Comparison of ENCODE assay signal across 7 cellular contexts in the genomic region with DNA sequence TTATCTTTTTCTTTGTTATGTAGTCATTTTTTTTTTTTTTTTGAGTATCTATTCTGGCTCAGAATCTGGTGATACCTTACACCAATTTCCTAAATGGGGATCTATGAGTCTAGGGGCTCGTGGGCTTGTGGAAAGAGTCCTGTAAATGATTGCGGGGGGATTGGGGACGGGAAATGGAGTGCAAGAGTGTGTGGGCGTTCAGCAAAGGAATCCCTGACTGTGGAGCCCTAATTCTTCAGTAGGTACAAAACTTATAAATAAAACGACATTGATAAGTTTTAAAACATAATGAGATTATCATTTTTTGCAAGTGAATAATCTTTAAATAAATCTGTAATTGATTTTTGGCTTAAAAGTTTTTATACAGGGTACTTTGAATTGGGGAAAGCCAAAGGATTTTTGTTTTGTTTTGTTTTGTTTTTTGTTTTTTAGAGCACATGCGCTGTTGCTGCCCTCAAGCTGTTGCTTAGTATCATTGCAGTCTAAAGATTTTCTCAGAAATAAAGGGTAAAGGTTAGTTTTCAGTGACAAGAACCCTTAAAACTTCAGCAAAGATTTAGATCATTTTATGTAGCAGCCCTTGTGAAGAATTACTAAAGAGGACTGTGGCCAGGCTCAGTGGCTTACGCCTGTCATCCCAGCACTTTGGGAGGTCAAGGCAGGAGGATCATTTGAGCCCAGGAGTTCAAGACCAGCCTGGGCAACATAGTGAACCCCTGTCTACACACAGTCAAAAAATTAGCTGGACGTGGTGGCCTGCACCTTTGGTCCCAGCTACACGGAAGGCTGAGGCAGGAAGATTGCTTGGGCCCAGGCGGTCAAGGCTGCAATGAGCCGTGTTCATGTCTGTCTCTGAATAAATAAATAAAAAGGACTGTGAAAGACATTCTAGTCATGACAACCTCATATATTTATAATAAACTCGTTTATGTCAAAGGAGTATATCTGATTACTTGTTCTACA. TPM values are rescaled to one million over a fixed set of nuclear protein-coding genes. Genes with fewer than 3 reads are reported as not detected.
DNase-seq lines count a peak whose midpoint lies in the region; ATAC-seq and TF ChIP-seq lines count a peak whose summit lies in the region.

No MANE protein-coding gene starts in this region.

- H2AFZ ChIP-seq in PC-3 (ENCODE audit: low read length) (peak overlapping the region; percentile 93), mesenchymal stem cell (ENCODE audit: low read depth, low read length) (no peak overlapping the region)

- no peak overlapping the region for H4K91ac ChIP-seq in mesenchymal stem cell (ENCODE audit: low read length)

- no peaks in the 10 kb centered on the region for H3F3A ChIP-seq in PC-3 (ENCODE audit: low read length, unreplicated experiment)

- TF ChIP-seq CTCF in PC-3 (conservative IDR thresholded peaks at IDR 0.05; ENCODE audit: low read depth, low read length), result peak; percentile 71

- no peak overlapping the region for H4K8ac ChIP-seq in mesenchymal stem cell (ENCODE audit: low read length)

- H3K4me2 ChIP-seq in PC-3 (ENCODE audit: low read length), result peak overlapping the region; percentile 89
- peak overlapping the region; percentile 75 for H3K4me2 ChIP-seq in mesenchymal stem cell (ENCODE audit: low read length, poor library complexity, severe bottlenecking)

- no peak overlapping the region for H2BK15ac ChIP-seq in mesenchymal stem cell (ENCODE audit: low read depth, poor library complexity, severe bottlenecking)

- peaks cover 7% of the 10 kb centered on the region for H3K79me1 ChIP-seq in mesenchymal stem cell (replicated peaks; ENCODE audit: low read length, poor library complexity, severe bottlenecking)

- DNase-seq in PC-3 (peak; percentile 26), cerebellum (ENCODE audit: low spot score) (peak; percentile 47), mesenchymal stem cell (peak; percentile 51), aorta (no peak)

- H3K23ac ChIP-seq in mesenchymal stem cell (ENCODE audit: low read length in 2 of 2), result no peak overlapping the region

- H2BK12ac ChIP-seq in mesenchymal stem cell (ENCODE audit: low read length in 2 of 2), result no peak overlapping the region

- H3K9ac ChIP-seq in ES-I3 (ENCODE audit: low read depth, low read length), result peak overlapping the region; percentile 72
- peak overlapping the region; percentile 82 for H3K9ac ChIP-seq in PC-3 (ENCODE audit: low read length)
- peak overlapping the region; percentile 99 for H3K9ac ChIP-seq in mesenchymal stem cell (ENCODE audit: low read length)

- no TSS peak for BruUV-seq in PC-3 (replicated peaks; lab: Mats Ljungman, UMichigan)

- H3K79me2 ChIP-seq in PC-3 (ENCODE audit: low read length), result peaks cover 32% of the 10 kb centered on the region

- H2BK120ac ChIP-seq in mesenchymal stem cell (ENCODE audit: low read depth, low read length), result no peak overlapping the region

- no peaks in the 10 kb centered on the region for H3K4me1 ChIP-seq in ES-I3 (ENCODE audit: insufficient read depth, low read length)
- H3K4me1 ChIP-seq in PC-3 (ENCODE audit: insufficient read depth, low read length), result 0 out of 2 replicates have a peak, but pooled peaks cover 6% of the 10 kb centered on the region
- H3K4me1 ChIP-seq in mesenchymal stem cell (ENCODE audit: control insufficient read depth, insufficient read depth, low read depth, low read length), result peaks cover 5% of the 10 kb centered on the region
- peaks cover 0 to 4% of the 10 kb centered on the region in 2 donors for H3K4me1 ChIP-seq in aorta (ENCODE audit: control insufficient read depth in 1 of 2, insufficient read depth in 2 of 2, low read length in 2 of 2)

- CTCF ChIA-PET in PC-3 (lab: Charles Lee), result no interaction called here

- H4K20me1 ChIP-seq in PC-3 (ENCODE audit: low read length), result no peaks in the 10 kb centered on the region

- POLR2A ChIA-PET in PC-3 (lab: Charles Lee; ENCODE audit: unreplicated experiment), result no interaction called here

- H3K9me3 ChIP-seq in ES-I3 (ENCODE audit: control insufficient read depth, insufficient read depth, low read length), result no peaks in the 10 kb centered on the region
- H3K9me3 ChIP-seq in PC-3 (ENCODE audit: low read length), result no peaks in the 10 kb centered on the region
- H3K9me3 ChIP-seq in mesenchymal stem cell (ENCODE audit: control insufficient read depth, low read length), result no peaks in the 10 kb centered on the region
- no peaks in the 10 kb centered on the region for H3K9me3 ChIP-seq in aorta (ENCODE audit: control insufficient read depth, low read length)

- peak overlapping the region; percentile 95 for H3K4me3 ChIP-seq in PC-3 (ENCODE audit: low read length)
- H3K4me3 ChIP-seq in mesenchymal stem cell (ENCODE audit: insufficient read depth in 1 of 2, low read depth in 1 of 2, low read length in 2 of 2), result peak overlapping the region; percentile 44 to 92
- H3K4me3 ChIP-seq in aorta (ENCODE audit: low read length in 2 of 2), result peak overlapping the region; percentile 22 to 89

- intact Hi-C loops in PC-3 (cut with micrococcal nuclease), result loop anchor here (1.0 kb wide), 5 partner anchors 13 to 267 kb away; partner anchors contain the start of gene POGLUT2
- intact Hi-C loops in aorta (cut with DNase I), result loop anchor here (2.0 to 10.0 kb wide), 6 partner anchors 50 to 455 kb away; partner anchors contain the start of genes BIVM (in 1 of the 2), POGLUT2 (in 1 of the 2) and TPP2 (in 1 of the 2)

- no peaks in the 10 kb centered on the region for H3K36me3 ChIP-seq in ES-I3 (ENCODE audit: insufficient read depth, low read length)
- H3K36me3 ChIP-seq in PC-3 (ENCODE audit: low read depth, low read length), result no peaks in the 10 kb centered on the region
- peaks cover 3 to 21% of the 10 kb centered on the region in 2 experiments for H3K36me3 ChIP-seq in mesenchymal stem cell (ENCODE audit: control insufficient read depth in 1 of 2, insufficient read depth in 2 of 2, low read depth in 1 of 2, low read length in 2 of 2)
- no peaks in the 10 kb centered on the region for H3K36me3 ChIP-seq in aorta (ENCODE audit: control insufficient read depth in 1 of 2, insufficient read depth in 2 of 2, low read length in 1 of 2)

- no peak overlapping the region for H2BK5ac ChIP-seq in mesenchymal stem cell (ENCODE audit: low read depth, low read length, poor library complexity, severe bottlenecking)

- H2AK5ac ChIP-seq in mesenchymal stem cell (ENCODE audit: low read length, severe bottlenecking), result no peak overlapping the region

- no peaks in the 10 kb centered on the region for H3K27me3 ChIP-seq in PC-3 (ENCODE audit: low read length)
- no peaks in the 10 kb centered on the region for H3K27me3 ChIP-seq in mesenchymal stem cell (ENCODE audit: control insufficient read depth in 1 of 2, insufficient read depth in 1 of 2, low read length in 2 of 2)
- no peaks in the 10 kb centered on the region for H3K27me3 ChIP-seq in aorta (ENCODE audit: control insufficient read depth in 1 of 2, insufficient read depth in 2 of 2, low read length in 1 of 2)

- H3K9me2 ChIP-seq in PC-3 (replicated peaks; ENCODE audit: low read length), result no peaks in the 10 kb centered on the region

- H3K4ac ChIP-seq in mesenchymal stem cell (ENCODE audit: low read depth in 1 of 2, low read length in 2 of 2), result no peak overlapping the region

- WGBS in mesenchymal stem cell, result 25% methylated on average over 4 of the region's 12 CpGs
- WGBS in aorta, 2 donors, result 12 to 20% methylated on average over 12 of the region's 12 CpGs

- peak overlapping the region in 1 of 2 experiments; percentile 42 for H3K14ac ChIP-seq in mesenchymal stem cell (ENCODE audit: low read length in 2 of 2)

- peak; percentile 14 for ATAC-seq in HG02610 (IDR thresholded peaks at IDR 0.05; ENCODE audit: unreplicated experiment)
- no peak for ATAC-seq in PC-3
- ATAC-seq in aorta (ENCODE audit: low FRiP score), result no peak
- ATAC-seq in HG02852 (IDR thresholded peaks at IDR 0.05; ENCODE audit: unreplicated experiment), result no peak

- no peak overlapping the region for H3K18ac ChIP-seq in mesenchymal stem cell (ENCODE audit: low read depth in 1 of 2, low read length in 2 of 2)

- H3K27ac ChIP-seq in PC-3 (ENCODE audit: low read length) (no peak overlapping the region), mesenchymal stem cell (ENCODE audit: low read length, poor library complexity, severe bottlenecking) (peak overlapping the region; percentile 25), aorta (ENCODE audit: low read depth in 1 of 2, low read length in 2 of 2) (peak overlapping the region in 1 of 2 donors; percentile 33)

RNA-seq across cellular contexts. Expression of gene ERCC5, which starts 1.7 kb away (rescaled TPM):
- total RNA-seq in PC-3 (2014; rRNA removed) (19.3 and 23.7 TPM in 2 replicates), cerebellum (55.1 TPM), aorta (10 to 100 TPM; 30.5 to 53.4 TPM)
- polyA plus RNA-seq in mesenchymal stem cell (2013, experiment 1 of 2), result 38.4 TPM
- polyA plus RNA-seq in mesenchymal stem cell (2013, experiment 2 of 2), result 35.9 TPM
- polyA plus RNA-seq in aorta, result 10 to 100 TPM; 25.8 to 81.8 TPM

RNA-seq across cellular contexts. Expression of gene BIVM, which starts 48.6 kb away (rescaled TPM):
- 6.0 and 6.7 TPM in 2 replicates for total RNA-seq in PC-3 (2014; rRNA removed)
- 66.5 TPM for total RNA-seq in cerebellum
- 12.7 TPM for polyA plus RNA-seq in mesenchymal stem cell (2013, experiment 1 of 2)
- 12.8 TPM for polyA plus RNA-seq in mesenchymal stem cell (2013, experiment 2 of 2)
- 10 to 100 TPM; 15.6 to 30.4 TPM for total RNA-seq in aorta
- 10 to 100 TPM in 1 of 2 donors, 1 to 10 TPM in 1; 5.1 to 17.6 TPM for polyA plus RNA-seq in aorta

RNA-seq across cellular contexts. Expression of gene POGLUT2, which starts 48.8 kb away (rescaled TPM):
- total RNA-seq in PC-3 (2014; rRNA removed) (4.5 and 6.7 TPM in 2 replicates), cerebellum (13.4 TPM), aorta (1 to 10 TPM; 4.8 to 9.2 TPM)
- polyA plus RNA-seq in mesenchymal stem cell (2013, experiment 1 of 2), result 22.4 TPM
- 22.9 TPM for polyA plus RNA-seq in mesenchymal stem cell (2013, experiment 2 of 2)
- 1 to 10 TPM; 2.0 to 7.1 TPM for polyA plus RNA-seq in aorta

Comparison
In these comparisons a context has a peak if more than half of its experiments do, and no peak if none do; other contexts are left out.
1. DNase-seq: peak in PC-3 (single experiment), cerebellum (single experiment) and mesenchymal stem cell (single experiment); none in aorta (0 of 2).
2. Peak in every context shown above with its lines, with median percentiles within 50 percentile points of each other: H3K9ac ChIP-seq and H3K4me3 ChIP-seq.